ENCODE assay signal across 22 cellular contexts in genomic region chr11:15519124-15519791, GRCh38.
A peak's percentile ranks its signal among the peaks of the same experiment; 100 is the strongest.
DNase-seq lines count a peak whose midpoint lies in the region; ATAC-seq and TF ChIP-seq lines count a peak whose summit lies in the region.
"Had no signal": no experiment of that assay in that cellular context is flagged by ENCODE, and none has a peak within 500 bp of the region (broad histone marks: within the 10 kb centered on the region; RNA-seq: fewer than 3 reads in every experiment).

No MANE protein-coding gene starts in this region.

- DNase-seq in kidney tubule cell (ENCODE audit: low spot score): peak; percentile 74
- no peak for DNase-seq in stimulated activated effector memory CD8-positive, alpha-beta T cell treated with anti-CD3 and anti-CD28 coated beads, Interleukin-12 subunit alpha, Interleukin-12 subunit beta, amount 100 ng/mL, for 72 hours (ENCODE audit: low spot score in 2 of 2)
- DNase-seq in WERI-Rb-1: no peak
- DNase-seq: activated CD4-positive, alpha-beta memory T cell treated with anti-CD3 and anti-CD28 coated beads for 36 hours; activated naive CD8-positive, alpha-beta T cell treated with anti-CD3 and anti-CD28 coated beads for 36 hours; activated T-cell treated with anti-CD3 and anti-CD28 coated beads, Interleukin-2, amount 50 U/mL, for 48 hours; BE2C; body of pancreas; foreskin fibroblast; NCI-H2107; NCI-H526; stimulated activated naive B cell treated with anti-CD40 and anti-IgM and Interleukin-4, amounts not matched to agents 10 μg/mL and 1 μg/mL and 100 μg/mL, for 72 hours had no signal

- H3K9me3 Mint-ChIP-seq in stimulated activated effector memory CD8-positive, alpha-beta T cell treated with anti-CD3 and anti-CD28 coated beads, Interleukin-12 subunit alpha, Interleukin-12 subunit beta, amount 100 ng/mL, for 72 hours: peaks cover 20% of the 10 kb centered on the region

- H3K9me3 ChIP-seq in WERI-Rb-1 (ENCODE audit: severe bottlenecking): no peaks in the 10 kb centered on the region
- H3K9me3 ChIP-seq: BE2C had no signal

- no peaks in the 10 kb centered on the region for H3K36me3 ChIP-seq in WERI-Rb-1
- H3K36me3 ChIP-seq: BE2C, tibial nerve had no signal

- peak; percentile 51 for ATAC-seq in GM18909 (IDR thresholded peaks at IDR 0.05; ENCODE audit: poor library complexity, unreplicated experiment)
- ATAC-seq in GM21825 (IDR thresholded peaks at IDR 0.05; ENCODE audit: unreplicated experiment): peak; percentile 72
- ATAC-seq in HG03565 (IDR thresholded peaks at IDR 0.05; ENCODE audit: unreplicated experiment): peak; percentile 70
- ATAC-seq in stimulated activated effector memory CD8-positive, alpha-beta T cell treated with anti-CD3 and anti-CD28 coated beads, Interleukin-12 subunit alpha, Interleukin-12 subunit beta, amount 100 ng/mL, for 72 hours: no peak
- ATAC-seq in GM18505 (IDR thresholded peaks at IDR 0.05; ENCODE audit: unreplicated experiment): no peak
- ATAC-seq: body of pancreas, Panc1 had no signal

- no peak for TF ChIP-seq POLR2A in GM18505 (IDR thresholded peaks at IDR 0.05; ENCODE audit: borderline replicate concordance, extremely low read depth, insufficient read depth, insufficient read length)

- H3K27ac Mint-ChIP-seq in stimulated activated effector memory CD8-positive, alpha-beta T cell treated with anti-CD3 and anti-CD28 coated beads, Interleukin-12 subunit alpha, Interleukin-12 subunit beta, amount 100 ng/mL, for 72 hours: no peak overlapping the region
- H3K27ac Mint-ChIP-seq: activated CD4-positive, alpha-beta memory T cell treated with anti-CD3 and anti-CD28 coated beads for 36 hours; activated naive CD8-positive, alpha-beta T cell treated with anti-CD3 and anti-CD28 coated beads for 36 hours; IgD-negative memory B cell; mesothelial cell of epicardium; stimulated activated naive B cell treated with anti-CD40 and anti-IgM and Interleukin-4, amounts not matched to agents 10 μg/mL and 1 μg/mL and 100 μg/mL, for 72 hours had no signal

- H3K36me3 Mint-ChIP-seq in stimulated activated effector memory CD8-positive, alpha-beta T cell treated with anti-CD3 and anti-CD28 coated beads, Interleukin-12 subunit alpha, Interleukin-12 subunit beta, amount 100 ng/mL, for 72 hours: no peaks in the 10 kb centered on the region
- H3K36me3 Mint-ChIP-seq: activated CD4-positive, alpha-beta memory T cell treated with anti-CD3 and anti-CD28 coated beads for 36 hours; activated naive CD8-positive, alpha-beta T cell treated with anti-CD3 and anti-CD28 coated beads for 36 hours; IgD-negative memory B cell; stimulated activated naive B cell treated with anti-CD40 and anti-IgM and Interleukin-4, amounts not matched to agents 10 μg/mL and 1 μg/mL and 100 μg/mL, for 72 hours had no signal

- TF ChIP-seq CTCF in WERI-Rb-1 (IDR thresholded peaks at IDR 0.05; ENCODE audit: low read depth, low read length): no peak

- no peak overlapping the region for H3K4me3 ChIP-seq in WERI-Rb-1 (ENCODE audit: low read depth, low read length)
- H3K4me3 ChIP-seq: body of pancreas, coronary artery, SK-N-MC, tibial nerve had no signal

- H3K27me3 ChIP-seq in WERI-Rb-1 (ENCODE audit: insufficient read depth, low read depth, severe bottlenecking): peaks cover 18% of the 10 kb centered on the region
- H3K27me3 ChIP-seq: BE2C, body of pancreas, tibial nerve had no signal

- no peak overlapping the region for H3K27ac ChIP-seq in WERI-Rb-1
- H3K27ac ChIP-seq: body of pancreas, coronary artery, SK-N-MC, tibial nerve had no signal

- H3K4me3 Mint-ChIP-seq in stimulated activated effector memory CD8-positive, alpha-beta T cell treated with anti-CD3 and anti-CD28 coated beads, Interleukin-12 subunit alpha, Interleukin-12 subunit beta, amount 100 ng/mL, for 72 hours: no peak overlapping the region
- H3K4me3 Mint-ChIP-seq: activated CD4-positive, alpha-beta memory T cell treated with anti-CD3 and anti-CD28 coated beads for 36 hours; activated naive CD8-positive, alpha-beta T cell treated with anti-CD3 and anti-CD28 coated beads for 36 hours; IgD-negative memory B cell; mesothelial cell of epicardium; stimulated activated naive B cell treated with anti-CD40 and anti-IgM and Interleukin-4, amounts not matched to agents 10 μg/mL and 1 μg/mL and 100 μg/mL, for 72 hours had no signal

- no peaks in the 10 kb centered on the region for H3K4me1 Mint-ChIP-seq in stimulated activated effector memory CD8-positive, alpha-beta T cell treated with anti-CD3 and anti-CD28 coated beads, Interleukin-12 subunit alpha, Interleukin-12 subunit beta, amount 100 ng/mL, for 72 hours
- H3K4me1 Mint-ChIP-seq: activated naive CD8-positive, alpha-beta T cell treated with anti-CD3 and anti-CD28 coated beads for 36 hours; IgD-negative memory B cell; mesothelial cell of epicardium; stimulated activated naive B cell treated with anti-CD40 and anti-IgM and Interleukin-4, amounts not matched to agents 10 μg/mL and 1 μg/mL and 100 μg/mL, for 72 hours had no signal

Comparison
In these comparisons a context has a peak if more than half of its experiments do, and no peak if none do; other contexts are left out.
1. ATAC-seq: peak in GM18909 (single experiment), GM21825 (single experiment) and HG03565 (single experiment); none in stimulated activated effector memory CD8-positive, alpha-beta T cell treated with anti-CD3 and anti-CD28 coated beads, Interleukin-12 subunit alpha, Interleukin-12 subunit beta, amount 100 ng/mL, for 72 hours (single experiment) and GM18505 (single experiment).